ENCODE assay signal across 20 cellular contexts in the genomic region with DNA sequence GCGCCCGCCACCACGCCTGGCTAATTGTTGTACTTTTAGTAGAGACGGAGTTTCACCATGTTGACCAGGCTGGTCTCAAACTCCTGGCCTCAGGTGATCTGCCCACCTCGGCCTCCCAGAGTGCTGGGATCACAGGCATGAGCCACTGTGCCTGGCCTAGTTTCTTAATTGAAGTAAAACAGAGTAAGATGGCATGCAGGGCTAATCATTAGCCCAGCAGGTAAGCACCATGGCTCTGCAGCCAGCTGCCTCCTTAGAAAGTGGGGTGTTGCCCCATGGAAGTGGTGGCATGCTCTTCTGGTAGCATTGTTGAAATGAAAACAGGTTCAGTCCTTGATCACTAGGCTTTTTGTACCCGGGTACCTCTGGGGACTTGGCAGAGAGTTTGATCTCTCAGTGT. TPM values are rescaled to one million over a fixed set of nuclear protein-coding genes. Genes with fewer than 3 reads are reported as not detected.
A peak's percentile ranks its signal among the peaks of the same experiment; 100 is the strongest.
DNase-seq lines count a peak whose midpoint lies in the region; ATAC-seq and TF ChIP-seq lines count a peak whose summit lies in the region.
"Had no signal": no experiment of that assay in that cellular context is flagged by ENCODE, and none has a peak within 500 bp of the region (broad histone marks: within the 10 kb centered on the region; RNA-seq: fewer than 3 reads in every experiment).

No MANE protein-coding gene starts in this region.

- no peak overlapping the region for H2BK12ac ChIP-seq in mesenchymal stem cell (ENCODE audit: low read length in 2 of 2)

- no peak overlapping the region for H3K18ac ChIP-seq in mesenchymal stem cell (ENCODE audit: low read depth in 1 of 2, low read length in 2 of 2)

- H3K36me3 ChIP-seq in left ventricle myocardium inferior (peaks cover 41% of the 10 kb centered on the region), iPS-20b (ENCODE audit: insufficient read depth, low read depth, low read length) (peaks cover 39% of the 10 kb centered on the region), mesenchymal stem cell (ENCODE audit: control insufficient read depth in 1 of 2, insufficient read depth in 2 of 2, low read depth in 1 of 2, low read length in 2 of 2) (peaks cover 37 to 40% of the 10 kb centered on the region in 2 experiments)

- CTCF ChIA-PET in HEK293T (lab: Yijun Ruan, JAX) = no interaction called here

- no peak overlapping the region for H4K91ac ChIP-seq in mesenchymal stem cell (ENCODE audit: low read length)

- no peak overlapping the region for H3K4me3 Mint-ChIP-seq in stimulated activated effector memory CD8-positive, alpha-beta T cell treated with anti-CD3 and anti-CD28 coated beads, Interleukin-12 subunit alpha, Interleukin-12 subunit beta, amount 100 ng/mL, for 72 hours
- H3K4me3 Mint-ChIP-seq: CD4-positive, alpha-beta memory T cell had no signal

- WGBS in mesenchymal stem cell = 97% methylated on average over 6 of the region's 6 CpGs

- no peak overlapping the region for H3K4me2 ChIP-seq in mesenchymal stem cell (ENCODE audit: low read length, poor library complexity, severe bottlenecking)
- H3K4me2 ChIP-seq: A549 had no signal

- peak overlapping the region; percentile 51; the same call in 1 of the 2 replicates for H3K9ac ChIP-seq in iPS-20b (ENCODE audit: low read depth, low read length)
- H3K9ac ChIP-seq in mesenchymal stem cell (ENCODE audit: low read length) = no peak overlapping the region

- peak overlapping the region; percentile 77 for H3K27ac Mint-ChIP-seq in stimulated activated effector memory CD8-positive, alpha-beta T cell treated with anti-CD3 and anti-CD28 coated beads, Interleukin-12 subunit alpha, Interleukin-12 subunit beta, amount 100 ng/mL, for 72 hours

- H4K8ac ChIP-seq in mesenchymal stem cell (ENCODE audit: low read length) = peak overlapping the region; percentile 38

- H3K27me3 ChIP-seq in left ventricle myocardium inferior (ENCODE audit: low read depth) (no peaks in the 10 kb centered on the region), iPS-20b (ENCODE audit: insufficient read depth, low read length) (no peaks in the 10 kb centered on the region), mesenchymal stem cell (ENCODE audit: control insufficient read depth in 1 of 2, insufficient read depth in 1 of 2, low read length in 2 of 2) (no peaks in the 10 kb centered on the region), foreskin keratinocyte (no peaks in the 10 kb centered on the region)

- no peak overlapping the region for H2BK120ac ChIP-seq in mesenchymal stem cell (ENCODE audit: low read depth, low read length)

- H3K4me1 Mint-ChIP-seq in stimulated activated effector memory CD8-positive, alpha-beta T cell treated with anti-CD3 and anti-CD28 coated beads, Interleukin-12 subunit alpha, Interleukin-12 subunit beta, amount 100 ng/mL, for 72 hours = peaks cover 5% of the 10 kb centered on the region

- TF ChIP-seq CTCF in left ventricle myocardium inferior (IDR thresholded peaks at IDR 0.05; ENCODE audit: borderline replicate concordance) = no peak
- no peak for TF ChIP-seq CTCF in foreskin keratinocyte (conservative IDR thresholded peaks at IDR 0.05)

- H3K23ac ChIP-seq in mesenchymal stem cell (ENCODE audit: low read length in 2 of 2) = no peak overlapping the region

- peak overlapping the region; percentile 0 for H3K27ac ChIP-seq in left ventricle myocardium inferior (replicated peaks)
- no peak overlapping the region for H3K27ac ChIP-seq in iPS-20b (ENCODE audit: low read length)
- H3K27ac ChIP-seq in mesenchymal stem cell (ENCODE audit: low read length, poor library complexity, severe bottlenecking) = no peak overlapping the region
- H3K27ac ChIP-seq in foreskin keratinocyte = no peak overlapping the region
- H3K27ac ChIP-seq: 22Rv1, A549, C4-2B had no signal

- H3K9me3 ChIP-seq in left ventricle myocardium inferior (replicated peaks) (no peaks in the 10 kb centered on the region), iPS-20b (ENCODE audit: insufficient read depth, low read depth, low read length) (no peaks in the 10 kb centered on the region), mesenchymal stem cell (ENCODE audit: control insufficient read depth, low read length) (no peaks in the 10 kb centered on the region)
- H3K9me3 ChIP-seq: A549, HAP-1 had no signal

- DNase-seq in left ventricle myocardium inferior = no peak
- no peak for DNase-seq in cardiac septum (ENCODE audit: low spot score)
- DNase-seq in mesenchymal stem cell = no peak
- DNase-seq in stimulated activated effector memory CD8-positive, alpha-beta T cell treated with anti-CD3 and anti-CD28 coated beads, Interleukin-12 subunit alpha, Interleukin-12 subunit beta, amount 100 ng/mL, for 72 hours (ENCODE audit: low spot score in 2 of 2) = no peak
- no peak for DNase-seq in HEK293T (ENCODE audit: extremely low spot score)
- DNase-seq in foreskin keratinocyte = no peak
- DNase-seq: AML-193; CD4-positive, alpha-beta memory T cell; DMS153; DMS79 treated with DMSO at 0.1 percent for 48 hours; GF-D8; GOT3; IMR-90 had no signal

- H3K36me3 Mint-ChIP-seq in stimulated activated effector memory CD8-positive, alpha-beta T cell treated with anti-CD3 and anti-CD28 coated beads, Interleukin-12 subunit alpha, Interleukin-12 subunit beta, amount 100 ng/mL, for 72 hours = peaks cover 49% of the 10 kb centered on the region

- H2AFZ ChIP-seq in mesenchymal stem cell (ENCODE audit: low read depth, low read length) = no peak overlapping the region

- H3K79me1 ChIP-seq in mesenchymal stem cell (replicated peaks; ENCODE audit: low read length, poor library complexity, severe bottlenecking) = peaks cover 40% of the 10 kb centered on the region

- peaks cover 55% of the 10 kb centered on the region for H3K4me1 ChIP-seq in left ventricle myocardium inferior
- peaks cover 10% of the 10 kb centered on the region for H3K4me1 ChIP-seq in iPS-20b (ENCODE audit: insufficient read depth, low read length)
- peaks cover 13% of the 10 kb centered on the region for H3K4me1 ChIP-seq in mesenchymal stem cell (ENCODE audit: control insufficient read depth, insufficient read depth, low read depth, low read length)
- H3K4me1 ChIP-seq in foreskin keratinocyte = no peaks in the 10 kb centered on the region
- H3K4me1 ChIP-seq: A549, HAP-1 had no signal

- ATAC-seq in stimulated activated effector memory CD8-positive, alpha-beta T cell treated with anti-CD3 and anti-CD28 coated beads, Interleukin-12 subunit alpha, Interleukin-12 subunit beta, amount 100 ng/mL, for 72 hours = no peak
- ATAC-seq in foreskin keratinocyte (no peak), GM18498 (IDR thresholded peaks at IDR 0.05; ENCODE audit: unreplicated experiment) (no peak)
- ATAC-seq: A549, K562 had no signal

- H3K14ac ChIP-seq in mesenchymal stem cell (ENCODE audit: low read length in 2 of 2) = no peak overlapping the region

- POLR2A ChIA-PET in HEK293T (lab: Yijun Ruan, JAX) = no interaction called here

- no peak overlapping the region for H3K4me3 ChIP-seq in left ventricle myocardium inferior
- H3K4me3 ChIP-seq in iPS-20b (ENCODE audit: low read length) = no peak overlapping the region
- H3K4me3 ChIP-seq in mesenchymal stem cell (ENCODE audit: insufficient read depth in 1 of 2, low read depth in 1 of 2, low read length in 2 of 2) = no peak overlapping the region
- H3K4me3 ChIP-seq: A549, HAP-1, K562 had no signal

- no peak overlapping the region for H2BK5ac ChIP-seq in mesenchymal stem cell (ENCODE audit: low read depth, low read length, poor library complexity, severe bottlenecking)

- intact Hi-C loops in left ventricle myocardium inferior (cut with micrococcal nuclease) (no loop called here), cardiac septum (cut with DNase I) (no loop called here)

- H2AK5ac ChIP-seq in mesenchymal stem cell (ENCODE audit: low read length, severe bottlenecking) = no peak overlapping the region

- no peak overlapping the region for H3K4ac ChIP-seq in mesenchymal stem cell (ENCODE audit: low read depth in 1 of 2, low read length in 2 of 2)

- H3K9me3 Mint-ChIP-seq in stimulated activated effector memory CD8-positive, alpha-beta T cell treated with anti-CD3 and anti-CD28 coated beads, Interleukin-12 subunit alpha, Interleukin-12 subunit beta, amount 100 ng/mL, for 72 hours = no peaks in the 10 kb centered on the region
- H3K9me3 Mint-ChIP-seq: CD4-positive, alpha-beta memory T cell had no signal

- no peak overlapping the region for H2BK15ac ChIP-seq in mesenchymal stem cell (ENCODE audit: low read depth, poor library complexity, severe bottlenecking)

TF ChIP-seq in HEK293T, 16 proteins besides CTCF, POLR2A, EP300 and RAD21 (continues in another document):
- no peak for TF ChIP-seq CTBP1 (IDR thresholded peaks at IDR 0.05; ENCODE audit: borderline replicate concordance)
- TF ChIP-seq SUZ12 (IDR thresholded peaks at IDR 0.05) = no peak
- no peak for TF ChIP-seq L3MBTL2 (conservative IDR thresholded peaks at IDR 0.05)
- no peak for TF ChIP-seq FOXK2 (IDR thresholded peaks at IDR 0.05)
- no peak for TF ChIP-seq LEF1 (IDR thresholded peaks at IDR 0.05; ENCODE audit: borderline replicate concordance)
- TF ChIP-seq BHLHE40 (IDR thresholded peaks at IDR 0.05; ENCODE audit: borderline replicate concordance) = no peak
- no peak for TF ChIP-seq FOXM1 (IDR thresholded peaks at IDR 0.05; ENCODE audit: borderline replicate concordance)

RNA-seq across cellular contexts. Expression of gene ATG4B, which starts 12.4 kb away (rescaled TPM):
- total RNA-seq in left ventricle myocardium inferior = 39.9 TPM
- total RNA-seq in cardiac septum = 46.4 TPM
- polyA plus RNA-seq in mesenchymal stem cell (2013, experiment 1 of 2) = 50.1 TPM
- 44.5 TPM for polyA plus RNA-seq in mesenchymal stem cell (2013, experiment 2 of 2)
- 43.0 and 48.4 TPM in 2 replicates for total RNA-seq in foreskin keratinocyte
- 53.9 and 59.1 TPM in 2 replicates for polyA plus RNA-seq in foreskin keratinocyte

RNA-seq across cellular contexts. Expression of gene THAP4, which starts 13.0 kb away (rescaled TPM):
- total RNA-seq in left ventricle myocardium inferior (68.8 TPM), cardiac septum (73.2 TPM), foreskin keratinocyte (73.7 and 85.6 TPM in 2 replicates)
- polyA plus RNA-seq in mesenchymal stem cell (2013, experiment 1 of 2) = 43.7 TPM
- polyA plus RNA-seq in mesenchymal stem cell (2013, experiment 2 of 2) = 43.3 TPM
- polyA plus RNA-seq in foreskin keratinocyte = 72.4 and 74.7 TPM in 2 replicates

RNA-seq across cellular contexts. Expression of gene DTYMK, which starts 36.7 kb away (rescaled TPM):
- total RNA-seq in left ventricle myocardium inferior = 10.6 TPM
- 10.5 TPM for total RNA-seq in cardiac septum
- 20.3 TPM for polyA plus RNA-seq in mesenchymal stem cell (2013, experiment 1 of 2)
- 20.5 TPM for polyA plus RNA-seq in mesenchymal stem cell (2013, experiment 2 of 2)
- total RNA-seq in foreskin keratinocyte = 74.9 and 86.9 TPM in 2 replicates
- 98.3 and 112 TPM in 2 replicates for polyA plus RNA-seq in foreskin keratinocyte

RNA-seq across cellular contexts. Expression of gene ING5, which starts 51.9 kb away (rescaled TPM):
- total RNA-seq in left ventricle myocardium inferior (20.0 TPM), cardiac septum (14.9 TPM), foreskin keratinocyte (12.7 and 15.4 TPM in 2 replicates)
- 11.3 TPM for polyA plus RNA-seq in mesenchymal stem cell (2013, experiment 1 of 2)
- polyA plus RNA-seq in mesenchymal stem cell (2013, experiment 2 of 2) = 11.4 TPM
- 11.6 and 14.4 TPM in 2 replicates for polyA plus RNA-seq in foreskin keratinocyte
